In genomic region chr1:163307479-163308171, GRCh38 we compare ENCODE assay signal across 2 cellular contexts.
TF ChIP-seq lines count a peak whose summit lies in the region.

No MANE protein-coding gene starts in this region.

TF ChIP-seq in IMR-90, 13 proteins besides CTCF, POLR2A, EP300 and RAD21:
- TF ChIP-seq FOS (IDR thresholded peaks at IDR 0.05; ENCODE audit: low read depth, low read length): peak; percentile 69
- TF ChIP-seq CEBPB (IDR thresholded peaks at IDR 0.05; ENCODE audit: low read depth, low read length): peak; percentile 27; the same call in 1 of the 2 replicates
- no peak for TF ChIP-seq RCOR1 (IDR thresholded peaks at IDR 0.05; ENCODE audit: insufficient replicate concordance, low read length)
- TF ChIP-seq SMC3 (IDR thresholded peaks at IDR 0.05; ENCODE audit: low read depth, low read length): no peak
TF ChIP-seq in IMR-90: peak in this region for 2.

TF ChIP-seq in GM12878, 131 proteins besides CTCF, POLR2A, EP300 and RAD21:
- no peak for TF ChIP-seq HDGF (IDR thresholded peaks at IDR 0.05)
- TF ChIP-seq BCL3 (IDR thresholded peaks at IDR 0.05; ENCODE audit: borderline replicate concordance, insufficient read depth, low read depth, low read length, poor library complexity, severe bottlenecking): no peak
- no peak for TF ChIP-seq POU2F2 (IDR thresholded peaks at IDR 0.05; ENCODE audit: borderline replicate concordance, low read depth, low read length)
